Comparison of ENCODE assay signal across 7 cellular contexts in the genomic region with DNA sequence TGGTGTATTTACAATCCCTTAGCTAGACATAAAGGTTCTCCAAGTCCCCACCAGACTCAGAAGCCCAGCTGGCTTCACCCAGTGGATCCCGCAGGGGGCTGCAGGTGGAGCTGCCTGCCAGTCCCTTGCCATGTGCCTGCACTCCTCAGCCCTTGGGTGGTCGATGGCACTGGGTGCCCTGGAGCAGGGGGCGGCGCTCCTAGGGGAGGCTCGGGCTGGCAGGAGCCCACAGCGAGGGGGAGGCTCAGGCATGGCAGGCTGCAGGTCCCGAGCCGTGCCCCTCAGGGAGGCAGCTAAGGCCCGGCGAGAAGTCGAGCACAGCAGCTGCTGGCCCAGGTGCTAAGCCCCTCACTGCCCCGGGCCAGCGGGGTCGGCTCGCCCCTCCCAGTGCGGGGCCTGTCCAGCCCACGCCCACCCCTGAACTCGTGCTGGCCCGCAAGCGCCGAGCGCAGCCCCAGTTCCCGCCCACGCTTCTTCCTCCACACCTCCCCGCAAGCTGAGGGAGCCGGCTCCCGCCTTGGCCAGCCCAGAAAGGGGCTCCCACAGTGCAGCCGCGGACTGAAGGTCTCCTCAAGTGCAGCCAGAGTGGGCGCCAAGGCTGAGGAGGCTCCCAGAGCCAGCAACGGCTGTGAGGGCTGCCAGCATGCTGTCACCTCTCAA.
DNase-seq lines count a peak whose midpoint lies in the region; ATAC-seq, FAIRE-seq and TF ChIP-seq lines count a peak whose summit lies in the region.
"Not testable (repeated sequence)": the region's sequence is repeated elsewhere in the genome, so short reads cannot be mapped to it uniquely, and the experiment has no call there.

No MANE protein-coding gene starts in this region.

- H2BK5ac ChIP-seq in IMR-90 (ENCODE audit: low read depth, low read length, poor library complexity, severe bottlenecking): peak overlapping the region; percentile 100
- not testable (repeated sequence) for H2BK5ac ChIP-seq in trophoblast cell (ENCODE audit: low read depth, low read length, poor library complexity)

- H3K4me1 ChIP-seq in IMR-90 (ENCODE audit: control insufficient read depth, insufficient read depth, low read length): peaks cover 26% of the 10 kb centered on the region
- H3K4me1 ChIP-seq in SJSA1 (replicated peaks): peaks cover 69% of the 10 kb centered on the region
- not testable (repeated sequence) for H3K4me1 ChIP-seq in K562 (replicated peaks in 1 of 2; ENCODE audit: control insufficient read depth in 2 of 2, insufficient read depth in 2 of 2, low read length in 2 of 2); trophoblast cell (ENCODE audit: control insufficient read depth in 1 of 2, insufficient read depth in 2 of 2, low read length in 2 of 2)
- H3K4me1 ChIP-seq in hepatocyte (ENCODE audit: insufficient read depth): peaks cover 11% of the 10 kb centered on the region

- TF ChIP-seq CTCF in AG04450 (IDR thresholded peaks at IDR 0.05; ENCODE audit: low read depth, low read length); IMR-90 (conservative IDR thresholded peaks at IDR 0.05; ENCODE audit: low read depth, low read length); K562 (IDR thresholded peaks at IDR 0.05 in 2 of 3, conservative IDR thresholded peaks at IDR 0.05 in 1 of 3; ENCODE audit: insufficient read depth in 2 of 3, low read depth in 1 of 3, low read length in 3 of 3); hepatocyte (IDR thresholded peaks at IDR 0.05; ENCODE audit: poor library complexity): not testable (repeated sequence)

- 95% methylated on average over 4 of the region's 31 CpGs; no CpG with 5 or more reads in 1 of the 2 experiments for WGBS in IMR-90 (ENCODE audit: extremely low coverage in 2 of 2, insufficient read length in 1 of 2), 2 experiments
- WGBS in K562 (ENCODE audit: insufficient coverage, low coverage, missing lambda C conversion rate): 7% methylated on average over 24 of the region's 31 CpGs
- WGBS in hepatocyte (ENCODE audit: low lambda C conversion rate, missing lambda C conversion rate): 94% methylated on average over 23 of the region's 31 CpGs
- no CpG with 5 or more reads among the region's 31 CpGs for WGBS in trophoblast cell (ENCODE audit: extremely low coverage, insufficient coverage, insufficient read length)

- H4K12ac ChIP-seq in trophoblast cell (ENCODE audit: low read depth, low read length): not testable (repeated sequence)

- POLR2A ChIA-PET in AG04450 (lab: Yijun Ruan, JAX): interaction anchor here (0.7 to 1.2 kb wide), 4 partner anchors 10 to 353 kb away, joined by 3 to 12 read pairs (median 3); no protein-coding TSS in a partner anchor
- POLR2A ChIA-PET in IMR-90 (lab: Charles Lee; ENCODE audit: unreplicated experiment): not testable (repeated sequence)
- POLR2A ChIA-PET in K562 (lab: Yijun Ruan, JAX): interaction anchor here (0.6 kb wide), 1 partner anchor 16 kb away, joined by 3 read pairs; no protein-coding TSS in a partner anchor

- peak overlapping the region; percentile 86 for H4K5ac ChIP-seq in IMR-90 (ENCODE audit: low read depth, low read length)

- H3K36me3 ChIP-seq in IMR-90 (ENCODE audit: control insufficient read depth, insufficient read depth, low read length); SJSA1; K562 (ENCODE audit: control insufficient read depth, insufficient read depth, low read length); hepatocyte (replicated peaks; ENCODE audit: insufficient read depth, low read depth); trophoblast cell (ENCODE audit: control insufficient read depth in 1 of 2, insufficient read depth in 2 of 2, low read length in 2 of 2): not testable (repeated sequence)

- H3K79me2 ChIP-seq in K562 (ENCODE audit: control insufficient read depth, insufficient read depth, low read length); hepatocyte; trophoblast cell (ENCODE audit: control insufficient read depth, insufficient read depth, low read length, poor library complexity): not testable (repeated sequence)

- H3K9ac ChIP-seq in IMR-90 (ENCODE audit: low read depth, low read length); K562 (ENCODE audit: insufficient read depth in 1 of 2, low read depth in 2 of 2, low read length in 2 of 2); trophoblast cell (ENCODE audit: low read length): not testable (repeated sequence)

- not testable (repeated sequence) for H2AFZ ChIP-seq in IMR-90 (replicated peaks; ENCODE audit: low read length, poor library complexity); K562 (ENCODE audit: low read depth, low read length); hepatocyte; trophoblast cell (ENCODE audit: insufficient read depth, low read length, poor library complexity)

- BruUV-seq in IMR-90 (replicated peaks; lab: Mats Ljungman, UMichigan); K562 (replicated peaks; lab: Mats Ljungman, UMichigan): not testable (repeated sequence)

- intact Hi-C loops in IMR-90 (cut with micrococcal nuclease); K562 (cut with micrococcal nuclease): not testable (repeated sequence)

- peak overlapping the region; percentile 79 for H3K18ac ChIP-seq in IMR-90 (ENCODE audit: low read depth, low read length)
- not testable (repeated sequence) for H3K18ac ChIP-seq in trophoblast cell (ENCODE audit: low read length)

- TF ChIP-seq EP300 in K562 (IDR thresholded peaks at IDR 0.05; ENCODE audit: low read length): not testable (repeated sequence)

- H3K9me3 ChIP-seq in AG04450 (ENCODE audit: control insufficient read depth, insufficient read depth, low read length); IMR-90 (ENCODE audit: control insufficient read depth, insufficient read depth, low read length); SJSA1 (replicated peaks); K562 (replicated peaks; ENCODE audit: control insufficient read depth, insufficient read depth, low read depth, low read length); hepatocyte (ENCODE audit: low read depth); trophoblast cell (ENCODE audit: insufficient read depth, low read depth, low read length): not testable (repeated sequence)

- H4K91ac ChIP-seq in IMR-90 (ENCODE audit: insufficient read depth, low read depth, low read length) (peak overlapping the region; percentile 87), trophoblast cell (ENCODE audit: low read depth, low read length) (peak overlapping the region; percentile 42)

- not testable (repeated sequence) for H3K4me3 ChIP-seq in AG04450 (ENCODE audit: low read depth, low read length); IMR-90 (ENCODE audit: insufficient read depth, low read depth, low read length); SJSA1; K562; hepatocyte; trophoblast cell (ENCODE audit: low read depth, low read length)

- not testable (repeated sequence) for H3K9me1 ChIP-seq in IMR-90 (ENCODE audit: insufficient read depth, low read length); K562 (ENCODE audit: control insufficient read depth, insufficient read depth, low read length)

- TF ChIP-seq POLR2A in IMR-90 (IDR thresholded peaks at IDR 0.05; ENCODE audit: low read depth, low read length); K562 (conservative IDR thresholded peaks at IDR 0.05): not testable (repeated sequence)

- dilution Hi-C loops in IMR-90 (cut with HindIII; ENCODE audit: low sequenced_read_pairs, unreplicated experiment): not testable (repeated sequence)

- not testable (repeated sequence) for DNase-seq in AG04450 (ENCODE audit: low read depth, low spot score); IMR-90; SJSA1 (ENCODE audit: low read depth in 1 of 2, low spot score in 2 of 2); K562 (ENCODE audit: extremely low read depth in 1 of 4, low spot score in 3 of 4); epithelial cell of prostate (ENCODE audit: low read depth, low spot score); hepatocyte (ENCODE audit: low spot score); trophoblast cell

- peak overlapping the region in 1 of 2 experiments; percentile 87; a peak in 2 of 4 replicates for H4K8ac ChIP-seq in IMR-90 (ENCODE audit: low read depth in 2 of 2, low read length in 2 of 2)
- H4K8ac ChIP-seq in trophoblast cell (ENCODE audit: low read depth, low read length): not testable (repeated sequence)

- FAIRE-seq in K562 (lab: Jason Lieb, UNC): not testable (repeated sequence)

- H2BK15ac ChIP-seq in IMR-90 (ENCODE audit: low read depth, low read length): peak overlapping the region; percentile 8; the same call in 1 of the 3 replicates

- H2BK20ac ChIP-seq in IMR-90 (ENCODE audit: low read depth, low read length): peak overlapping the region; percentile 91

- H3K27ac ChIP-seq in AG04450 (ENCODE audit: low read depth, low read length): peak overlapping the region; percentile 77
- H3K27ac ChIP-seq in IMR-90 (ENCODE audit: insufficient read depth, low read length): peak overlapping the region; percentile 98
- peak overlapping the region; percentile 88 for H3K27ac ChIP-seq in SJSA1
- not testable (repeated sequence) for H3K27ac ChIP-seq in K562 (ENCODE audit: extremely low read depth, low read depth, low read length)
- H3K27ac ChIP-seq in epithelial cell of prostate: peak overlapping the region; percentile 35
- peak overlapping the region; percentile 50 for H3K27ac ChIP-seq in hepatocyte
- H3K27ac ChIP-seq in trophoblast cell (ENCODE audit: low read depth, low read length): peak overlapping the region; percentile 9

- peak overlapping the region; percentile 33; the same call in 1 of the 2 replicates for H3K23ac ChIP-seq in IMR-90 (ENCODE audit: low read depth, low read length)
- not testable (repeated sequence) for H3K23ac ChIP-seq in trophoblast cell (ENCODE audit: low read length)

- in situ Hi-C loops in IMR-90 (cut with MboI; ENCODE audit: low sequenced_read_pairs); K562 (cut with MboI): not testable (repeated sequence)

- H2BK12ac ChIP-seq in trophoblast cell (ENCODE audit: low read length): not testable (repeated sequence)

- H4K20me1 ChIP-seq in IMR-90 (ENCODE audit: insufficient read depth, low read length); K562 (replicated peaks; ENCODE audit: control insufficient read depth, insufficient read depth, low read length); hepatocyte (ENCODE audit: insufficient read depth, poor library complexity, severe bottlenecking): not testable (repeated sequence)

- peak overlapping the region; percentile 91 for H2AK5ac ChIP-seq in IMR-90 (ENCODE audit: low read depth, low read length)
- not testable (repeated sequence) for H2AK5ac ChIP-seq in trophoblast cell (ENCODE audit: low read length)

- not testable (repeated sequence) for TF ChIP-seq RAD21 in IMR-90 (IDR thresholded peaks at IDR 0.05; ENCODE audit: low read length); K562 (CRISPR knock-in tag; conservative IDR thresholded peaks at IDR 0.05 in 1 of 2, IDR thresholded peaks at IDR 0.05 in 1 of 2)

- H3K56ac ChIP-seq in IMR-90 (ENCODE audit: extremely low read depth, insufficient read depth, low read length): peak overlapping the region; percentile 63

- not testable (repeated sequence) for H3K79me1 ChIP-seq in IMR-90 (ENCODE audit: low read depth in 1 of 2, low read length in 2 of 2); trophoblast cell (ENCODE audit: low read length)

- H3K4me2 ChIP-seq in IMR-90 (ENCODE audit: low read depth, low read length); K562 (ENCODE audit: insufficient read depth, low read length); hepatocyte; trophoblast cell (ENCODE audit: low read length): not testable (repeated sequence)

- peak overlapping the region; percentile 87 for H3K4ac ChIP-seq in IMR-90 (ENCODE audit: low read depth, low read length)
- H3K4ac ChIP-seq in trophoblast cell (ENCODE audit: low read depth, low read length): not testable (repeated sequence)

- peak overlapping the region; percentile 31 for H2AK9ac ChIP-seq in IMR-90 (replicated peaks; ENCODE audit: low read depth, low read length, poor library complexity)

- ATAC-seq in IMR-90 (ENCODE audit: low read depth); K562: not testable (repeated sequence)

- peak overlapping the region; percentile 50; the same call in 1 of the 2 replicates for H3K14ac ChIP-seq in IMR-90 (replicated peaks; ENCODE audit: low read depth, low read length)
- not testable (repeated sequence) for H3K14ac ChIP-seq in trophoblast cell (ENCODE audit: low read length)

- H2BK120ac ChIP-seq in IMR-90 (ENCODE audit: low read depth, low read length): peak overlapping the region; percentile 96
- H2BK120ac ChIP-seq in trophoblast cell (ENCODE audit: insufficient read depth, low read length, poor library complexity): not testable (repeated sequence)

- CTCF ChIA-PET in AG04450 (lab: Charles Lee): interaction anchor here (0.6 to 3.2 kb wide), 3 partner anchors 12 to 38 kb away, joined by 3 to 18 read pairs (median 3); no protein-coding TSS in a partner anchor
- CTCF ChIA-PET in IMR-90 (lab: Yijun Ruan, JAX): interaction anchor here (0.6 to 1.2 kb wide), 3 partner anchors 9 to 122 kb away, joined by 3 read pairs; no protein-coding TSS in a partner anchor
- CTCF ChIA-PET in K562 (lab: Yijun Ruan, JAX; ENCODE audit: low intra/inter-chr PET ratio): not testable (repeated sequence)

- not testable (repeated sequence) for H3K9me2 ChIP-seq in hepatocyte (replicated peaks; ENCODE audit: insufficient read depth)

- not testable (repeated sequence) for H3K27me3 ChIP-seq in AG04450 (ENCODE audit: control insufficient read depth, insufficient read depth, low read length); IMR-90 (ENCODE audit: control insufficient read depth, insufficient read depth, low read length); SJSA1 (replicated peaks); K562 (ENCODE audit: control insufficient read depth in 2 of 2, insufficient read depth in 2 of 2, low read length in 2 of 2); hepatocyte; trophoblast cell (ENCODE audit: insufficient read depth, low read length)
